14 cellular contexts compared by ENCODE assay signal in the genomic region with DNA sequence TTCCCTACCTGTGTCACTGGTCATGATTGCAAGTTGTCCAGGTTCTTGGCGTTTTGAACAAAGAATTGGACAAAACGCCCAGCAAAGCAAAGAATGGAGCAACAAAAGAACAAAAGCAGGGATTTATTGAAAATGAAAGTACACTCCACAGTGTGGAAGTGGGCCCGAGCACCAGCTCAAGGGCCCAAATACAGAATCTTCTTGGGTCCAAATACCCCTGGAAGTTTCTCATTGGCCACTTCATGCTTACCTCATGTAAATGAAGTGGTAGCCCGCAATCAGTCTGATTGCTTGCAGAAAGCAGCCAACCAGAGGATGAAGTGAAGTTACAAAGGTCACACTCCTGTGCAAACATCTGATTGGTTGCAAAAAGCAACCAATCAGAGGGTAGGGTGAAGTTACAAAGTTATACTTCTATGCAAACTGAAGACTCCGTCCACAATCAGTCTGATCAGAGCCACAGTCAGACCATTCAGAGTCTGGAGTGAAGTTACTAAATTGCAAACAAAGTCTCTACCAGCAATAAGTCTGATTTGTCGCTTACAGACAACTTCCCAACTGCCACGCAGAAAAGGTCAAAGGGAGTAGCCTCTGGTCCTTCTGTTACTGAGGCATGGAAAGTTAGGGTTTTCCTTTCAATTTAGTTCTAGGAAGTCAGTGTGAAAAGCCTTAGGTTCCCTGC. TPM values are rescaled to one million over a fixed set of nuclear protein-coding genes. Genes with fewer than 3 reads are reported as not detected.
DNase-seq lines count a peak whose midpoint lies in the region; TF ChIP-seq lines count a peak whose summit lies in the region.
"Had no signal": no experiment of that assay in that cellular context is flagged by ENCODE, and none has a peak within 500 bp of the region (broad histone marks: within the 10 kb centered on the region; RNA-seq: fewer than 3 reads in every experiment).

No MANE protein-coding gene starts in this region.

- H3K36me3 ChIP-seq in muscle layer of duodenum (ENCODE audit: control insufficient read depth in 1 of 2, insufficient read depth in 2 of 2, low read length in 2 of 2) (peaks cover 0 to 4% of the 10 kb centered on the region in 2 donors), tibial artery (no peaks in the 10 kb centered on the region)
- H3K36me3 ChIP-seq: prostate gland had no signal

- intact Hi-C loops in tibial artery (cut with DNase I; ENCODE audit: low total_unique reads), result loop anchor here (10.0 kb wide), 1 partner anchor 269 kb away; a partner anchor contains a TSS
- intact Hi-C loops in posterior vena cava (cut with DNase I), result no loop called here

- H3K9me3 ChIP-seq in muscle layer of duodenum (ENCODE audit: control insufficient read depth in 1 of 2, low read length in 2 of 2) (no peaks in the 10 kb centered on the region), tibial artery (no peaks in the 10 kb centered on the region)
- H3K9me3 ChIP-seq: prostate gland had no signal

- DNase-seq in M059J (ENCODE audit: low read depth) (peak; percentile 32), coronary artery (ENCODE audit: low spot score) (no peak), tibial artery (no peak), SW480 (ENCODE audit: low spot score) (no peak), inferior parietal cortex (ENCODE audit: extremely low spot score) (no peak), posterior vena cava (ENCODE audit: low spot score) (no peak)
- DNase-seq in stimulated activated naive CD4-positive, alpha-beta T cell (lab: John Stamatoyannopoulos, UW), result no peak
- DNase-seq: activated T-cell treated with anti-CD3 and anti-CD28 coated beads, Interleukin-2, amount 50 U/mL, for 1 hour; CD8-positive, alpha-beta T cell; effector CD8-positive, alpha-beta T cell; NCI-H1048; NCI-H526 treated with DMSO at 0.1 percent for 48 hours had no signal

- no peak overlapping the region for H3K4me3 ChIP-seq in coronary artery
- no peak overlapping the region for H3K4me3 ChIP-seq in muscle layer of duodenum (ENCODE audit: low read depth in 1 of 2, low read length in 2 of 2)
- no peak overlapping the region for H3K4me3 ChIP-seq in tibial artery
- H3K4me3 ChIP-seq: prostate gland had no signal

- H3K27me3 ChIP-seq in muscle layer of duodenum (ENCODE audit: low read depth, low read length) (no peaks in the 10 kb centered on the region), tibial artery (no peaks in the 10 kb centered on the region)

- H3K27ac ChIP-seq in coronary artery (peak overlapping the region; percentile 15 to 90), muscle layer of duodenum (ENCODE audit: low read length) (peak overlapping the region; percentile 67), tibial artery (peak overlapping the region; percentile 23 to 25)

- H3K4me1 ChIP-seq in muscle layer of duodenum (ENCODE audit: control insufficient read depth in 1 of 2, insufficient read depth in 2 of 2, low read length in 2 of 2) (peaks cover 3 to 15% of the 10 kb centered on the region in 2 donors), tibial artery (peaks cover 0 to 46% (median 19%) of the 10 kb centered on the region in 4 donors)

- no peak for TF ChIP-seq CTCF in coronary artery (IDR thresholded peaks at IDR 0.05)
- no peak for TF ChIP-seq CTCF in tibial artery (IDR thresholded peaks at IDR 0.05)

RNA-seq across cellular contexts. Expression of a gene that starts 8.3 kb away (rescaled TPM):
- total RNA-seq in M059J (2014; rRNA removed; shearing (Covaris generic)), result 188 and 207 TPM in 2 replicates
- total RNA-seq in posterior vena cava, result 100 to 1,000 TPM; 106 to 219 TPM
- total RNA-seq: CD8-positive, alpha-beta T cell had no signal

RNA-seq across cellular contexts. Expression of a gene that starts 52.3 kb away (rescaled TPM):
- total RNA-seq in M059J (2014; rRNA removed; shearing (Covaris generic)), result 19.7 and 25.4 TPM in 2 replicates
- total RNA-seq in posterior vena cava, result 1 to 10 TPM; 5.6 to 6.6 TPM
- total RNA-seq: CD8-positive, alpha-beta T cell had no signal
